ENCODE assay signal across 1 cellular context in genomic region chr10:11253397-11254002, GRCh38.
TF ChIP-seq lines count a peak whose summit lies in the region.

No MANE protein-coding gene starts in this region.

TF ChIP-seq in SK-N-SH treated with all-trans-retinoic acid at 6 μM for 48 hours, 23 proteins besides CTCF, POLR2A, EP300 and RAD21 (continued from another document):
- TF ChIP-seq, protein P1, sequence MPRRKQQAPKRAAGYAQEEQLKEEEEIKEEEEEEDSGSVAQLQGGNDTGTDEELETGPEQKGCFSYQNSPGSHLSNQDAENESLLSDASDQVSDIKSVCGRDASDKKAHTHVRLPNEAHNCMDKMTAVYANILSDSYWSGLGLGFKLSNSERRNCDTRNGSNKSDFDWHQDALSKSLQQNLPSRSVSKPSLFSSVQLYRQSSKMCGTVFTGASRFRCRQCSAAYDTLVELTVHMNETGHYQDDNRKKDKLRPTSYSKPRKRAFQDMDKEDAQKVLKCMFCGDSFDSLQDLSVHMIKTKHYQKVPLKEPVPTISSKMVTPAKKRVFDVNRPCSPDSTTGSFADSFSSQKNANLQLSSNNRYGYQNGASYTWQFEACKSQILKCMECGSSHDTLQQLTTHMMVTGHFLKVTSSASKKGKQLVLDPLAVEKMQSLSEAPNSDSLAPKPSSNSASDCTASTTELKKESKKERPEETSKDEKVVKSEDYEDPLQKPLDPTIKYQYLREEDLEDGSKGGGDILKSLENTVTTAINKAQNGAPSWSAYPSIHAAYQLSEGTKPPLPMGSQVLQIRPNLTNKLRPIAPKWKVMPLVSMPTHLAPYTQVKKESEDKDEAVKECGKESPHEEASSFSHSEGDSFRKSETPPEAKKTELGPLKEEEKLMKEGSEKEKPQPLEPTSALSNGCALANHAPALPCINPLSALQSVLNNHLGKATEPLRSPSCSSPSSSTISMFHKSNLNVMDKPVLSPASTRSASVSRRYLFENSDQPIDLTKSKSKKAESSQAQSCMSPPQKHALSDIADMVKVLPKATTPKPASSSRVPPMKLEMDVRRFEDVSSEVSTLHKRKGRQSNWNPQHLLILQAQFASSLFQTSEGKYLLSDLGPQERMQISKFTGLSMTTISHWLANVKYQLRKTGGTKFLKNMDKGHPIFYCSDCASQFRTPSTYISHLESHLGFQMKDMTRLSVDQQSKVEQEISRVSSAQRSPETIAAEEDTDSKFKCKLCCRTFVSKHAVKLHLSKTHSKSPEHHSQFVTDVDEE (CRISPR knock-in tag; IDR thresholded peaks at IDR 0.05), result no peak
- TF ChIP-seq, protein P2, sequence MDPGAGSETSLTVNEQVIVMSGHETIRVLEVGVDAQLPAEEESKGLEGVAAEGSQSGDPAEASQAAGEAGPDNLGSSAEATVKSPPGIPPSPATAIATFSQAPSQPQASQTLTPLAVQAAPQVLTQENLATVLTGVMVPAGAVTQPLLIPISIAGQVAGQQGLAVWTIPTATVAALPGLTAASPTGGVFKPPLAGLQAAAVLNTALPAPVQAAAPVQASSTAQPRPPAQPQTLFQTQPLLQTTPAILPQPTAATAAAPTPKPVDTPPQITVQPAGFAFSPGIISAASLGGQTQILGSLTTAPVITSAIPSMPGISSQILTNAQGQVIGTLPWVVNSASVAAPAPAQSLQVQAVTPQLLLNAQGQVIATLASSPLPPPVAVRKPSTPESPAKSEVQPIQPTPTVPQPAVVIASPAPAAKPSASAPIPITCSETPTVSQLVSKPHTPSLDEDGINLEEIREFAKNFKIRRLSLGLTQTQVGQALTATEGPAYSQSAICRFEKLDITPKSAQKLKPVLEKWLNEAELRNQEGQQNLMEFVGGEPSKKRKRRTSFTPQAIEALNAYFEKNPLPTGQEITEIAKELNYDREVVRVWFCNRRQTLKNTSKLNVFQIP (CRISPR knock-in tag; IDR thresholded peaks at IDR 0.05; ENCODE audit: borderline replicate concordance, low read depth), result no peak
- TF ChIP-seq ISL1 (CRISPR knock-in tag; IDR thresholded peaks at IDR 0.05), result no peak
- TF ChIP-seq ZNF8 (CRISPR knock-in tag; IDR thresholded peaks at IDR 0.05), result no peak
- TF ChIP-seq TCF4 (CRISPR knock-in tag; IDR thresholded peaks at IDR 0.05; ENCODE audit: borderline replicate concordance), result no peak
- TF ChIP-seq BACH2 (CRISPR knock-in tag; IDR thresholded peaks at IDR 0.05; ENCODE audit: borderline replicate concordance), result no peak
- TF ChIP-seq, protein P3, sequence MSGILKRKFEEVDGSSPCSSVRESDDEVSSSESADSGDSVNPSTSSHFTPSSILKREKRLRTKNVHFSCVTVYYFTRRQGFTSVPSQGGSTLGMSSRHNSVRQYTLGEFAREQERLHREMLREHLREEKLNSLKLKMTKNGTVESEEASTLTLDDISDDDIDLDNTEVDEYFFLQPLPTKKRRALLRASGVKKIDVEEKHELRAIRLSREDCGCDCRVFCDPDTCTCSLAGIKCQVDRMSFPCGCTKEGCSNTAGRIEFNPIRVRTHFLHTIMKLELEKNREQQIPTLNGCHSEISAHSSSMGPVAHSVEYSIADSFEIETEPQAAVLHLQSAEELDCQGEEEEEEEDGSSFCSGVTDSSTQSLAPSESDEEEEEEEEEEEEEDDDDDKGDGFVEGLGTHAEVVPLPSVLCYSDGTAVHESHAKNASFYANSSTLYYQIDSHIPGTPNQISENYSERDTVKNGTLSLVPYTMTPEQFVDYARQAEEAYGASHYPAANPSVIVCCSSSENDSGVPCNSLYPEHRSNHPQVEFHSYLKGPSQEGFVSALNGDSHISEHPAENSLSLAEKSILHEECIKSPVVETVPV (CRISPR knock-in tag; IDR thresholded peaks at IDR 0.05), result no peak
- no peak for TF ChIP-seq ARNTL (CRISPR knock-in tag; IDR thresholded peaks at IDR 0.05; ENCODE audit: borderline replicate concordance, low read depth)
